In the genomic region with DNA sequence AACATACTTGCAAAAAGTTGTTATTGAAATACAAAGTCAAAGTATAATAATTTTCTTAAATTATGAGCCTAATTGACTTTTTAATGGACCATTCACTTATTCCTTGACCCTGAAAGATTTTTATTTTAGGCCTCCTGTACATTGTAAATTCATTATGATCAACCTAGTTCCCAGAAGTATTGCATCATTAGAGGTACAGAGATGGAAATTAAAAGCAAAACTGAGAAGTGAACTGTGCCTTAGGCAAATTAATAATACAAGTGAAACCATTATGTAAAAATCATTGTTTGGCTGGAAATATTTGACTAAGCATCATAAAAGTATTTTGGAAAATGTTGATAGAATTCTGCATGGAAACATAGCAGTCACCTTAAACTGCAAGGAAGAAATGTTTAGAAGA, we compare ENCODE assay signal across 26 cellular contexts.
DNase-seq lines count a peak whose midpoint lies in the region; ATAC-seq and TF ChIP-seq lines count a peak whose summit lies in the region.
"Had no signal": no experiment of that assay in that cellular context is flagged by ENCODE, and none has a peak within 500 bp of the region (broad histone marks: within the 10 kb centered on the region; RNA-seq: fewer than 3 reads in every experiment).

No MANE protein-coding gene starts in this region.

- intact Hi-C loops in transverse colon (cut with DNase I; ENCODE audit: low total_unique reads) = loop anchor here (10.0 kb wide), 1 partner anchor 353 kb away; no protein-coding TSS in a partner anchor

- H3K27me3 Mint-ChIP-seq in glutamatergic neuron (ENCODE audit: unreplicated experiment) = no peaks in the 10 kb centered on the region
- H3K27me3 Mint-ChIP-seq: progenitor cell of endocrine pancreas, type B pancreatic cell had no signal

- DNase-seq in NOMO-1 treated with DMSO at 0.1 percent for 48 hours (lab: John Stamatoyannopoulos, UW; ENCODE audit: unreplicated experiment) (peak; percentile 24), NOMO-1 treated with dmso at 0.1 percent for 144 hours (lab: John Stamatoyannopoulos, UW; ENCODE audit: unreplicated experiment) (no peak), OCI-M1 (lab: John Stamatoyannopoulos, UW) (peak; percentile 30), glutamatergic neuron (no peak), transverse colon (no peak), NCI-H1092 treated with DMSO at 0.1 percent for 48 hours (lab: John Stamatoyannopoulos, UW) (no peak)
- DNase-seq: activated CD4-positive, alpha-beta T cell treated with anti-CD3 and anti-CD28 coated beads, Interleukin-2, amount 50 U/mL, for 1 hour; BE2C; body of pancreas; colonic mucosa; COR-L47; DMS79 treated with DMSO at 0.1 percent for 48 hours; endodermal cell; heart right ventricle; left lung; NCI-H1105; NCI-H2029 treated with DMSO at 0.1 percent for 48 hours; stomach had no signal

- TF ChIP-seq EP300 in transverse colon (IDR thresholded peaks at IDR 0.05; ENCODE audit: low read depth) = no peak

- no peak overlapping the region for H3K27ac ChIP-seq in transverse colon
- H3K27ac ChIP-seq: 22Rv1, body of pancreas had no signal

- H3K36me3 Mint-ChIP-seq in glutamatergic neuron (ENCODE audit: unreplicated experiment) = no peaks in the 10 kb centered on the region
- H3K36me3 Mint-ChIP-seq: activated naive CD4-positive, alpha-beta T cell treated with anti-CD3 and anti-CD28 coated beads, Interleukin-2, amount 50 U/mL, for 72 hours had no signal

- H3K4me3 Mint-ChIP-seq in glutamatergic neuron (ENCODE audit: unreplicated experiment) = no peak overlapping the region
- H3K4me3 Mint-ChIP-seq: endodermal cell; GM23338; T-helper 1 cell treated with Interleukin-12 subunit alpha and Interleukin-12 subunit beta and Interleukin-4 antibody, amounts not matched to agents 30 μg/mL and 1 μg/mL, for 36 hours; type B pancreatic cell had no signal

- H3K27me3 ChIP-seq in transverse colon = no peaks in the 10 kb centered on the region
- H3K27me3 ChIP-seq: BE2C, body of pancreas, colonic mucosa, heart right ventricle, left lung, stomach had no signal

- no peaks in the 10 kb centered on the region for H3K36me3 ChIP-seq in transverse colon
- H3K36me3 ChIP-seq: BE2C, colonic mucosa, heart right ventricle, left lung, stomach had no signal

- H3K9me3 Mint-ChIP-seq in glutamatergic neuron (ENCODE audit: unreplicated experiment) = no peaks in the 10 kb centered on the region
- H3K9me3 Mint-ChIP-seq: endodermal cell, GM23338 had no signal

- no peaks in the 10 kb centered on the region for H3K4me1 ChIP-seq in transverse colon
- H3K4me1 ChIP-seq: BE2C, body of pancreas, colonic mucosa, left lung had no signal

- TF ChIP-seq CTCF in glutamatergic neuron (IDR thresholded peaks at IDR 0.05; ENCODE audit: partially characterized antibody, unreplicated experiment) (no peak), transverse colon (IDR thresholded peaks at IDR 0.05) (no peak)

- no peaks in the 10 kb centered on the region for H3K9me3 ChIP-seq in transverse colon
- H3K9me3 ChIP-seq: BE2C, body of pancreas, colonic mucosa, heart right ventricle, left lung, stomach had no signal

- H3K4me1 Mint-ChIP-seq in glutamatergic neuron (ENCODE audit: low read depth, unreplicated experiment) = peaks cover 13% of the 10 kb centered on the region

- no peak overlapping the region for H3K4me3 ChIP-seq in transverse colon
- H3K4me3 ChIP-seq: body of pancreas, colonic mucosa, GM23338, heart right ventricle, left lung, stomach had no signal

- ATAC-seq in GM19452 (IDR thresholded peaks at IDR 0.05; ENCODE audit: unreplicated experiment) = peak; percentile 64
- ATAC-seq in GM21529 (IDR thresholded peaks at IDR 0.05; ENCODE audit: unreplicated experiment) = no peak
- ATAC-seq: body of pancreas, GM23338, heart right ventricle, left lung had no signal

- TF ChIP-seq POLR2A in transverse colon (IDR thresholded peaks at IDR 0.05) = no peak

- peak overlapping the region; percentile 25 for H3K27ac Mint-ChIP-seq in glutamatergic neuron (ENCODE audit: unreplicated experiment)
- H3K27ac Mint-ChIP-seq: endodermal cell; GM23338; progenitor cell of endocrine pancreas; T-helper 1 cell treated with Interleukin-12 subunit alpha and Interleukin-12 subunit beta and Interleukin-4 antibody, amounts not matched to agents 30 μg/mL and 1 μg/mL, for 36 hours; type B pancreatic cell had no signal

- in situ Hi-C loops in transverse colon (cut with MboI; ENCODE audit: low pct_ligation_motif_present in 1 of 4, low pct_unique_long_range_greater_than_20kb in 1 of 4, low sequenced_read_pairs in 3 of 4) = no loop called here

Comparison
In these comparisons a context has a peak if more than half of its experiments do, and no peak if none do; other contexts are left out.
1. DNase-seq: peak in NOMO-1 treated with DMSO at 0.1 percent for 48 hours (single experiment) and OCI-M1 (single experiment); none in NOMO-1 treated with dmso at 0.1 percent for 144 hours (single experiment), glutamatergic neuron (single experiment), transverse colon (single experiment) and NCI-H1092 treated with DMSO at 0.1 percent for 48 hours (single experiment).